1 cellular context compared by ENCODE assay signal in genomic region chr12:79422060-79422812, GRCh38.
TF ChIP-seq lines count a peak whose summit lies in the region.

No MANE protein-coding gene starts in this region.

TF ChIP-seq in HepG2, 621 proteins besides CTCF, POLR2A, EP300 and RAD21 (continued from another document):
- TF ChIP-seq ZBED4 (CRISPR knock-in tag; IDR thresholded peaks at IDR 0.05; ENCODE audit: borderline replicate concordance): no peak
- TF ChIP-seq KDM2A (CRISPR knock-in tag; IDR thresholded peaks at IDR 0.05; ENCODE audit: borderline replicate concordance, low read depth): no peak
- no peak for TF ChIP-seq ZNF225 (CRISPR knock-in tag; IDR thresholded peaks at IDR 0.05)
- TF ChIP-seq E2F2 (CRISPR knock-in tag; IDR thresholded peaks at IDR 0.05; ENCODE audit: borderline replicate concordance): no peak
- TF ChIP-seq ZNF687 (CRISPR knock-in tag; IDR thresholded peaks at IDR 0.05): no peak
- no peak for TF ChIP-seq SNAPC5 (CRISPR knock-in tag; IDR thresholded peaks at IDR 0.05; ENCODE audit: borderline replicate concordance)
- no peak for TF ChIP-seq ZNF878 (CRISPR knock-in tag; IDR thresholded peaks at IDR 0.05)
TF ChIP-seq in HepG2: peak in this region for 8.
